1 cellular context compared by ENCODE assay signal in the genomic region with DNA sequence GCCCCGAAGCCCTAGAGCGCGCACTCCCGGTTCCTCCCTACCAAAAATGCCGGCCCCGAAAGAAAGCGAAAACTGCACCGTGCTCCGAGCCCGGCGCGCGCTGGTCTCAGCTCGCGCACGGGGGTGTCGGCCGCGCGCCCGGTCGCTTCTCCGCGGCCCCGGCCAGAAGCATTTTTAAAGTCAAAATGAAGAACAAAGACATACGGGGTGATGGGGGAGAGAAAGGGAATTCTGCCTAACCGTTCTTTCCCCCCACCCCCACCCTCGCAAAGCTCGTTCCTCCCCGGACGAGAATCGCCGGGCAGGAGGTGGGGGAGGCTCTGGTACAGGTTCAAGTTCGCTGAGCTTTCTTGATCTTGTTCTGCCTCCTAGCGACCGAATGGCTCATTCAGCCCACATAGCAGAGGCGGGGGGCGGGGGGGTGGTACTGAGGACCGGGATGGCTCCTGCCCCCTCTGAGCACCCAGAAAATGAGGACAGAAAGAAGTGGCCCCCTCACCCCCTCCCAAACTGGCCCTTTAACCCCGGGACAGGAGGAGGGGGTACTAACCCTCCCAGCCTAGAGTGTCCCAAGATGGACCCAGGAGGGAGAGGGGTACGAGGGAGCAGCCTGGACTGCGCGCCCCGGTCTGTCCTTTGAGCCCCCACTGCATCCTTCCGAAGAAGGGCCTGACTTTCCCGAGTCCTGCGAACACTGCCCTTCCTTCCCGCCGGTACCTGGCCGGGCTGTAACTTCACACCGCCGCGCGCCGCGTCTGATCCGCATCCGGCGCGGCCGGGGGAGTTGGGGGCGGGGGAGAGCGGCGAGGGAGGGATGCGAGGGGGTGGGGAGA.
A peak's percentile ranks its signal among the peaks of the same experiment; 100 is the strongest.
TF ChIP-seq lines count a peak whose summit lies in the region.

No MANE protein-coding gene starts in this region.

TF ChIP-seq in GM23338, 12 proteins besides CTCF, POLR2A, EP300 and RAD21 (continued from another document):
- TF ChIP-seq, protein P1, sequence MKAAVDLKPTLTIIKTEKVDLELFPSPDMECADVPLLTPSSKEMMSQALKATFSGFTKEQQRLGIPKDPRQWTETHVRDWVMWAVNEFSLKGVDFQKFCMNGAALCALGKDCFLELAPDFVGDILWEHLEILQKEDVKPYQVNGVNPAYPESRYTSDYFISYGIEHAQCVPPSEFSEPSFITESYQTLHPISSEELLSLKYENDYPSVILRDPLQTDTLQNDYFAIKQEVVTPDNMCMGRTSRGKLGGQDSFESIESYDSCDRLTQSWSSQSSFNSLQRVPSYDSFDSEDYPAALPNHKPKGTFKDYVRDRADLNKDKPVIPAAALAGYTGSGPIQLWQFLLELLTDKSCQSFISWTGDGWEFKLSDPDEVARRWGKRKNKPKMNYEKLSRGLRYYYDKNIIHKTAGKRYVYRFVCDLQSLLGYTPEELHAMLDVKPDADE (IDR thresholded peaks at IDR 0.05), result no peak
- no peak for TF ChIP-seq ZNF462 (CRISPR knock-in tag; IDR thresholded peaks at IDR 0.05)
- TF ChIP-seq NANOG (IDR thresholded peaks at IDR 0.05; ENCODE audit: borderline replicate concordance), result 0 out of 2 replicates have a peak, but pooled peaks have one; percentile 5
- no peak for TF ChIP-seq STAT1 (IDR thresholded peaks at IDR 0.05; ENCODE audit: unreplicated experiment)
TF ChIP-seq in GM23338: peak in this region for 3.
